In the genomic region with DNA sequence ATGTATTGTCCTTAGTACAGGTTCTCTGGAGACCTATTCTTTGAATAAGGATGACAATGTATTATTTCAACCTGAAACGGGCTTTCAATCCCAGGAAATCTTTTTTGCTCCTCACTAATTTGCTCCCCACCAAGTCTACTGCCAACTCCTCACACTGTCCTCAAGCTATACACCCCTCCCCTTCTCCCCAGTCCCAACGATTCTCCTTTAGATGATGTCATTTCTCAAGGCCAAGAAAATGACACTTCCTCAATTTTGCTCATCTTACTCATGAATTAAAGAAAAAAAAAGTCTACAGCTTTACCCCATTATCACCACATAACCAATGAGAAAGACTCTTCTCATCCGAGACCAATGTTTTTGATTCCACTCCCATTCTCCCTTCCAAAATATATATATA, we compare ENCODE assay signal across 2 cellular contexts.
TF ChIP-seq lines count a peak whose summit lies in the region.

No MANE protein-coding gene starts in this region.

TF ChIP-seq in HepG2, 621 proteins besides CTCF, POLR2A, EP300 and RAD21:
- TF ChIP-seq TBL1XR1 (IDR thresholded peaks at IDR 0.05; ENCODE audit: borderline replicate concordance, low read length, partially characterized antibody) (no peak), ATF7 (IDR thresholded peaks at IDR 0.05) (peak; percentile 58), ATF7 (CRISPR knock-in tag; IDR thresholded peaks at IDR 0.05) (no peak)

TF ChIP-seq in GM12878, 131 proteins besides CTCF, POLR2A, EP300 and RAD21:
- TF ChIP-seq, protein P1, sequence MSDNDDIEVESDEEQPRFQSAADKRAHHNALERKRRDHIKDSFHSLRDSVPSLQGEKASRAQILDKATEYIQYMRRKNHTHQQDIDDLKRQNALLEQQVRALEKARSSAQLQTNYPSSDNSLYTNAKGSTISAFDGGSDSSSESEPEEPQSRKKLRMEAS (IDR thresholded peaks at IDR 0.05; ENCODE audit: low read depth, low read length), result no peak
- TF ChIP-seq IKZF2 (IDR thresholded peaks at IDR 0.05) (no peak), ATF7 (IDR thresholded peaks at IDR 0.05; ENCODE audit: low read depth) (peak; percentile 61; the same call in 1 of the 2 replicates), SPI1 (IDR thresholded peaks at IDR 0.05; ENCODE audit: borderline replicate concordance, insufficient read depth, low read depth, low read length) (peak; percentile 64; the same call in 1 of the 2 replicates)
TF ChIP-seq in GM12878: peak in this region for 2.
